In the genomic region with DNA sequence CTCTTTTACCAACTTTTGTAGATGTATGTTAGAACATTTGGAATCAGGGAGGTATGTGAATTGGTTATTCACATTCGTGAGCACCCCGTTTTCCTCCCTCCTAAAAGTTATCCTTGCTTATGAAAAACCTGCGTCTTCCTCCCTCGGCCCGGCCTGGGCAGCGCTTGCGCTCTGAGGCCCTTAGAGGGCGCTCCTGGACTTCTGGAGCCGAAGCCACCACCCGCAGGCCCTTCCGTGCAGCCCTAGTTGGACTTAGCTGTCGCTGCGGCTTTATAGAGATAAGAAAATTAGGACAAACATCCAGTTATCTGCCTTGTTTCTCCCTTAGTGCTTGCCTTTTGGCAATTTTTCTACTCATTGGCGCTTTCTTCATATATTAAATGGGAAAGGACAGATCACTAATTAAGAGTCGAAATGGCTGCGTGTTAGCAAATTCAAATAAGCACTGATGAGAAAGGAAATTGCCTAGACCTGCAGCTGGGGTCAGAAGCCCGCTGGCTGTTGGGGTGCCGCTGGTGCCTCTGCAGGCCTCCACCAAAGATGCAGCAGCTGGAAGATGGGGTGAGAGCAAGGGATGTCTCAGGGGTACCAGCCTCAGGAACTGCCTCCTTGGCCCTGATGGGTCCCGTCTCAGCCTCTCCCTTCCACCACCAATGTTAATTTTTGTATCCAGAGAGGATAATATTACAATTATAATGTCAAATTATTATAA, we compare ENCODE assay signal across 8 cellular contexts. TPM values are rescaled to one million over a fixed set of nuclear protein-coding genes. Genes with fewer than 3 reads are reported as not detected.
DNase-seq lines count a peak whose midpoint lies in the region; ATAC-seq and TF ChIP-seq lines count a peak whose summit lies in the region.

No MANE protein-coding gene starts in this region.

- peak; percentile 39 for DNase-seq in DMS79 treated with DMSO at 0.1 percent for 48 hours (lab: John Stamatoyannopoulos, UW)
- peak; percentile 57 for DNase-seq in LoVo (ENCODE audit: low spot score)
- DNase-seq in SKM-1 treated with dmso at 0.1 percent for 144 hours (lab: John Stamatoyannopoulos, UW; ENCODE audit: unreplicated experiment) = peak; percentile 66
- peak in 41 of 42 donors; percentile 39 to 86 (median 69) for DNase-seq in head of caudate nucleus
- peak; percentile 66 for DNase-seq in progenitor cell of endocrine pancreas (ENCODE audit: low spot score, unreplicated experiment)
- no peak for DNase-seq in GF-D8 (lab: John Stamatoyannopoulos, UW)

- H3K27me3 Mint-ChIP-seq in activated naive CD4-positive, alpha-beta T cell treated with anti-CD3 and anti-CD28 coated beads, Interleukin-2, amount 50 U/mL, for 24 hours = peaks cover 40% of the 10 kb centered on the region
- peaks cover 71% of the 10 kb centered on the region for H3K27me3 Mint-ChIP-seq in progenitor cell of endocrine pancreas

- no peaks in the 10 kb centered on the region for H3K36me3 Mint-ChIP-seq in activated naive CD4-positive, alpha-beta T cell treated with anti-CD3 and anti-CD28 coated beads, Interleukin-2, amount 50 U/mL, for 24 hours
- H3K36me3 Mint-ChIP-seq in progenitor cell of endocrine pancreas (ENCODE audit: insufficient read depth) = no peaks in the 10 kb centered on the region

- H3K27ac Mint-ChIP-seq in activated naive CD4-positive, alpha-beta T cell treated with anti-CD3 and anti-CD28 coated beads, Interleukin-2, amount 50 U/mL, for 24 hours = no peak overlapping the region
- no peak overlapping the region for H3K27ac Mint-ChIP-seq in progenitor cell of endocrine pancreas

- intact Hi-C loops in head of caudate nucleus (cut with DNase I) = loop anchor here (10.0 kb wide), 1 partner anchor 470 kb away; no protein-coding TSS in a partner anchor

- ATAC-seq in GM21737 (IDR thresholded peaks at IDR 0.05; ENCODE audit: unreplicated experiment) = peak; percentile 76

- TF ChIP-seq CTCF in progenitor cell of endocrine pancreas (IDR thresholded peaks at IDR 0.05; ENCODE audit: unreplicated experiment) = peak; percentile 93

- peak overlapping the region; percentile 36 for H3K4me3 Mint-ChIP-seq in activated naive CD4-positive, alpha-beta T cell treated with anti-CD3 and anti-CD28 coated beads, Interleukin-2, amount 50 U/mL, for 24 hours
- H3K4me3 Mint-ChIP-seq in progenitor cell of endocrine pancreas (ENCODE audit: low read depth) = no peak overlapping the region

- no peaks in the 10 kb centered on the region for H3K9me3 Mint-ChIP-seq in activated naive CD4-positive, alpha-beta T cell treated with anti-CD3 and anti-CD28 coated beads, Interleukin-2, amount 50 U/mL, for 24 hours
- H3K9me3 Mint-ChIP-seq in progenitor cell of endocrine pancreas (ENCODE audit: low read depth) = no peaks in the 10 kb centered on the region

- H3K4me1 Mint-ChIP-seq in activated naive CD4-positive, alpha-beta T cell treated with anti-CD3 and anti-CD28 coated beads, Interleukin-2, amount 50 U/mL, for 24 hours = peaks cover 7% of the 10 kb centered on the region
- no peaks in the 10 kb centered on the region for H3K4me1 Mint-ChIP-seq in progenitor cell of endocrine pancreas (ENCODE audit: low read depth)

RNA-seq across cellular contexts. Expression of a gene that starts 5.2 kb away (rescaled TPM):
- 0.07 TPM in 1 of 2 replicates, not detected in the other for total RNA-seq in progenitor cell of endocrine pancreas
